Comparison of ENCODE assay signal across 11 cellular contexts in genomic region chr3:105829879-105830622, GRCh38. TPM values are rescaled to one million over a fixed set of nuclear protein-coding genes. Genes with fewer than 3 reads are reported as not detected.
DNase-seq lines count a peak whose midpoint lies in the region; ATAC-seq and FAIRE-seq lines count a peak whose summit lies in the region.
"Had no signal": no experiment of that assay in that cellular context is flagged by ENCODE, and none has a peak within 500 bp of the region (broad histone marks: within the 10 kb centered on the region; RNA-seq: fewer than 3 reads in every experiment).

No MANE protein-coding gene starts in this region.

- peak overlapping the region; percentile 35 for H3K4me3 Mint-ChIP-seq in activated naive CD8-positive, alpha-beta T cell

- H3K9me3 Mint-ChIP-seq in activated naive CD8-positive, alpha-beta T cell (ENCODE audit: low read depth) = no peaks in the 10 kb centered on the region

- peaks cover 36% of the 10 kb centered on the region for H3K36me3 Mint-ChIP-seq in activated naive CD8-positive, alpha-beta T cell

- H3K27ac Mint-ChIP-seq in activated naive CD8-positive, alpha-beta T cell = peak overlapping the region; percentile 97

- no peaks in the 10 kb centered on the region for H3K27me3 Mint-ChIP-seq in activated naive CD8-positive, alpha-beta T cell

- DNase-seq in HT1080 (ENCODE audit: low read depth) (peak; percentile 63), COLO829 (ENCODE audit: low spot score) (no peak), NCI-H1417 (lab: John Stamatoyannopoulos, UW) (no peak), NCI-H2107 (lab: John Stamatoyannopoulos, UW) (no peak)
- DNase-seq: aorta, head of caudate nucleus, MG63 had no signal

- peaks cover 80% of the 10 kb centered on the region for H3K4me1 Mint-ChIP-seq in activated naive CD8-positive, alpha-beta T cell (ENCODE audit: low read depth)

- no peak for ATAC-seq in HG03439 (IDR thresholded peaks at IDR 0.05; ENCODE audit: unreplicated experiment)

- FAIRE-seq in A204.1 (lab: Jason Lieb, UNC) (peak; percentile 9), islet of Langerhans (lab: Jason Lieb, UNC) (peak; percentile 96)

RNA-seq across cellular contexts. Expression of gene CBLB, which starts 38.8 kb away (rescaled TPM):
- 2.9 and 5.1 TPM in 2 replicates for total RNA-seq in HT1080 (2014; rRNA removed; shearing (Covaris generic))
- polyA plus RNA-seq in HT1080 (2015; cell fraction: cytosol; rRNA removed) = 6.2 and 9.5 TPM in 2 replicates
- 17.8 and 27.0 TPM in 2 replicates for polyA plus RNA-seq in HT1080 (2015; cell fraction: nucleus; rRNA removed)
